In the genomic region with DNA sequence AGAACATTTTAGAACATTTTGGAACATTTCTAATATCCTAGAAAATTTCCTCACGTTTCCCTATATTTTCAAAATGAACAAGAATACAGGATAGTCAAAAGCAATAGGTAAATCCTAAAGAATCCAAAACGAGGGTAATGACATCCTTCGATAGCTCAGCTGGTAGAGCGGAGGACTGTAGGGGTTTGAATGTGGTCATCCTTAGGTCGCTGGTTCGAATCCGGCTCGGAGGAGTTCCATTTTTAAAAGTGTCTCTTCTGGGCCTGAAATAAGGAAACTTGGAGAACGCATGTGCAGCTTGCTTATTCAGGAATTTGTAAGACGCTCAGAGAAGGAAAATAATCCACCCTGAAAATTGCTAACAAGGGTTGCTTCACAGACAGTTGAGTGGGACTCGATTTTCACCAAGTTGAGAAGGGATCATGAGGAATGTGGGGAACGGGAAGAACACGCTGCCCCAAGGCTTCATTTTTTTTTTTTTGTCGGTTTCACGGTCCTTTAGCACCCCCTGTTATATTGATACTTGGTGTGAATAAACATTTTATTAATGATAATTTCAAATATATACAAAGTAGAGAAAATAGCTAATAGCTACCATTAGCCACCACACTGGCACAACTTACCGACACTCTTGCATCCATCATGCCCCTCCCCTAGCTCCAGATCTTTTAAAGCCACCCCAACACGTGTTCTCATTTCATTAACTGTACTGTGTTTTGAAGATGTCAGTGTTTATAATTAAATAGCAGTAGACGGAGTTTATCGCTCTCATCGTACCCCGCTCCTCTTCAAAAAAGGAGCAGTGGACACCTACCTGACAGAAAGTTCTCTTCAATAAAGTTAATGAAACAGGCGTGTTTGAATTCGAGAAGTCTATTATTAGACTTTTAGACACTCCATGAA, we compare ENCODE assay signal across 1 cellular context.
TF ChIP-seq lines count a peak whose summit lies in the region.

No MANE protein-coding gene starts in this region.

TF ChIP-seq in K562, 482 proteins besides CTCF, POLR2A, EP300 and RAD21 (continued from another document and continues in another):
- TF ChIP-seq RBM39 (optimal IDR thresholded peaks at IDR 0.05; ENCODE audit: low read depth, low read length): no peak
- peak; percentile 35; the same call in 1 of the 2 replicates for TF ChIP-seq CHD2 (IDR thresholded peaks at IDR 0.05; ENCODE audit: low read depth, low read length)
- no peak for TF ChIP-seq RFX7 (CRISPR knock-in tag; IDR thresholded peaks at IDR 0.05)
- TF ChIP-seq, protein P1, sequence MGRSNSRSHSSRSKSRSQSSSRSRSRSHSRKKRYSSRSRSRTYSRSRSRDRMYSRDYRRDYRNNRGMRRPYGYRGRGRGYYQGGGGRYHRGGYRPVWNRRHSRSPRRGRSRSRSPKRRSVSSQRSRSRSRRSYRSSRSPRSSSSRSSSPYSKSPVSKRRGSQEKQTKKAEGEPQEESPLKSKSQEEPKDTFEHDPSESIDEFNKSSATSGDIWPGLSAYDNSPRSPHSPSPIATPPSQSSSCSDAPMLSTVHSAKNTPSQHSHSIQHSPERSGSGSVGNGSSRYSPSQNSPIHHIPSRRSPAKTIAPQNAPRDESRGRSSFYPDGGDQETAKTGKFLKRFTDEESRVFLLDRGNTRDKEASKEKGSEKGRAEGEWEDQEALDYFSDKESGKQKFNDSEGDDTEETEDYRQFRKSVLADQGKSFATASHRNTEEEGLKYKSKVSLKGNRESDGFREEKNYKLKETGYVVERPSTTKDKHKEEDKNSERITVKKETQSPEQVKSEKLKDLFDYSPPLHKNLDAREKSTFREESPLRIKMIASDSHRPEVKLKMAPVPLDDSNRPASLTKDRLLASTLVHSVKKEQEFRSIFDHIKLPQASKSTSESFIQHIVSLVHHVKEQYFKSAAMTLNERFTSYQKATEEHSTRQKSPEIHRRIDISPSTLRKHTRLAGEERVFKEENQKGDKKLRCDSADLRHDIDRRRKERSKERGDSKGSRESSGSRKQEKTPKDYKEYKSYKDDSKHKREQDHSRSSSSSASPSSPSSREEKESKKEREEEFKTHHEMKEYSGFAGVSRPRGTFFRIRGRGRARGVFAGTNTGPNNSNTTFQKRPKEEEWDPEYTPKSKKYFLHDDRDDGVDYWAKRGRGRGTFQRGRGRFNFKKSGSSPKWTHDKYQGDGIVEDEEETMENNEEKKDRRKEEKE (IDR thresholded peaks at IDR 0.05; ENCODE audit: borderline replicate concordance in 1 of 2, control insufficient read depth in 1 of 2, low read depth in 2 of 2, low read length in 1 of 2): 0 out of 4 replicates have a peak, but pooled peaks of 1 of the 2 experiments have one; percentile 71
- no peak for TF ChIP-seq ZNF263 (CRISPR knock-in tag; IDR thresholded peaks at IDR 0.05; ENCODE audit: borderline replicate concordance)
- no peak for TF ChIP-seq HINFP (tag; conservative IDR thresholded peaks at IDR 0.05; ENCODE audit: low read depth)
- TF ChIP-seq YY1 (IDR thresholded peaks at IDR 0.05; ENCODE audit: borderline replicate concordance in 1 of 3, control insufficient read depth in 1 of 3, extremely low read depth in 1 of 3, insufficient read depth in 3 of 3, insufficient read length in 1 of 3, insufficient replicate concordance in 2 of 3, low read depth in 1 of 3, low read length in 2 of 3): peak in 1 of 3 experiments; percentile 62
- no peak for TF ChIP-seq NFYB (IDR thresholded peaks at IDR 0.05; ENCODE audit: extremely low read depth, insufficient read length)
- TF ChIP-seq CCNT2 (IDR thresholded peaks at IDR 0.05; ENCODE audit: borderline replicate concordance, extremely low read depth, insufficient read length, low read depth, low read length): no peak
- TF ChIP-seq PHF8 (IDR thresholded peaks at IDR 0.05; ENCODE audit: borderline replicate concordance, low read length): peak; percentile 4; the same call in 1 of the 2 replicates
- TF ChIP-seq ZNF507 (tag; conservative IDR thresholded peaks at IDR 0.05): no peak
- TF ChIP-seq, protein P2, sequence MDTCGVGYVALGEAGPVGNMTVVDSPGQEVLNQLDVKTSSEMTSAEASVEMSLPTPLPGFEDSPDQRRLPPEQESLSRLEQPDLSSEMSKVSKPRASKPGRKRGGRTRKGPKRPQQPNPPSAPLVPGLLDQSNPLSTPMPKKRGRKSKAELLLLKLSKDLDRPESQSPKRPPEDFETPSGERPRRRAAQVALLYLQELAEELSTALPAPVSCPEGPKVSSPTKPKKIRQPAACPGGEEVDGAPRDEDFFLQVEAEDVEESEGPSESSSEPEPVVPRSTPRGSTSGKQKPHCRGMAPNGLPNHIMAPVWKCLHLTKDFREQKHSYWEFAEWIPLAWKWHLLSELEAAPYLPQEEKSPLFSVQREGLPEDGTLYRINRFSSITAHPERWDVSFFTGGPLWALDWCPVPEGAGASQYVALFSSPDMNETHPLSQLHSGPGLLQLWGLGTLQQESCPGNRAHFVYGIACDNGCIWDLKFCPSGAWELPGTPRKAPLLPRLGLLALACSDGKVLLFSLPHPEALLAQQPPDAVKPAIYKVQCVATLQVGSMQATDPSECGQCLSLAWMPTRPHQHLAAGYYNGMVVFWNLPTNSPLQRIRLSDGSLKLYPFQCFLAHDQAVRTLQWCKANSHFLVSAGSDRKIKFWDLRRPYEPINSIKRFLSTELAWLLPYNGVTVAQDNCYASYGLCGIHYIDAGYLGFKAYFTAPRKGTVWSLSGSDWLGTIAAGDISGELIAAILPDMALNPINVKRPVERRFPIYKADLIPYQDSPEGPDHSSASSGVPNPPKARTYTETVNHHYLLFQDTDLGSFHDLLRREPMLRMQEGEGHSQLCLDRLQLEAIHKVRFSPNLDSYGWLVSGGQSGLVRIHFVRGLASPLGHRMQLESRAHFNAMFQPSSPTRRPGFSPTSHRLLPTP (IDR thresholded peaks at IDR 0.05; ENCODE audit: borderline replicate concordance, extremely low read depth, insufficient read length): peak; percentile 90
- no peak for TF ChIP-seq ZNF274 (IDR thresholded peaks at IDR 0.05; ENCODE audit: borderline replicate concordance, low read depth, low read length)
- TF ChIP-seq SIN3B (IDR thresholded peaks at IDR 0.05; ENCODE audit: low read depth): no peak
- no peak for TF ChIP-seq THRAP3 (IDR thresholded peaks at IDR 0.05; ENCODE audit: borderline replicate concordance)
- TF ChIP-seq, protein P3, sequence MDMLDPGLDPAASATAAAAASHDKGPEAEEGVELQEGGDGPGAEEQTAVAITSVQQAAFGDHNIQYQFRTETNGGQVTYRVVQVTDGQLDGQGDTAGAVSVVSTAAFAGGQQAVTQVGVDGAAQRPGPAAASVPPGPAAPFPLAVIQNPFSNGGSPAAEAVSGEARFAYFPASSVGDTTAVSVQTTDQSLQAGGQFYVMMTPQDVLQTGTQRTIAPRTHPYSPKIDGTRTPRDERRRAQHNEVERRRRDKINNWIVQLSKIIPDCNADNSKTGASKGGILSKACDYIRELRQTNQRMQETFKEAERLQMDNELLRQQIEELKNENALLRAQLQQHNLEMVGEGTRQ (CRISPR knock-in tag; IDR thresholded peaks at IDR 0.05): no peak
- peak; percentile 80; the same call in 1 of the 2 replicates for TF ChIP-seq ATF7 (IDR thresholded peaks at IDR 0.05)
- no peak for TF ChIP-seq CBX1 (IDR thresholded peaks at IDR 0.05; ENCODE audit: low read depth)
- no peak for TF ChIP-seq ESRRB (CRISPR knock-in tag; IDR thresholded peaks at IDR 0.05; ENCODE audit: borderline replicate concordance)
- no peak; the same call in 1 of the 2 replicates for TF ChIP-seq MXI1 (IDR thresholded peaks at IDR 0.05; ENCODE audit: low read depth, low read length)
- TF ChIP-seq SAFB (IDR thresholded peaks at IDR 0.05; ENCODE audit: borderline replicate concordance, low read depth, low read length): no peak
- no peak for TF ChIP-seq IFI16 (CRISPR knock-in tag; IDR thresholded peaks at IDR 0.05)
- TF ChIP-seq, protein P4, sequence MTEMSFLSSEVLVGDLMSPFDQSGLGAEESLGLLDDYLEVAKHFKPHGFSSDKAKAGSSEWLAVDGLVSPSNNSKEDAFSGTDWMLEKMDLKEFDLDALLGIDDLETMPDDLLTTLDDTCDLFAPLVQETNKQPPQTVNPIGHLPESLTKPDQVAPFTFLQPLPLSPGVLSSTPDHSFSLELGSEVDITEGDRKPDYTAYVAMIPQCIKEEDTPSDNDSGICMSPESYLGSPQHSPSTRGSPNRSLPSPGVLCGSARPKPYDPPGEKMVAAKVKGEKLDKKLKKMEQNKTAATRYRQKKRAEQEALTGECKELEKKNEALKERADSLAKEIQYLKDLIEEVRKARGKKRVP (CRISPR knock-in tag; IDR thresholded peaks at IDR 0.05): no peak
- no peak for TF ChIP-seq HOMEZ (CRISPR knock-in tag; IDR thresholded peaks at IDR 0.05)
- TF ChIP-seq MBD2 (IDR thresholded peaks at IDR 0.05; ENCODE audit: borderline replicate concordance, low read depth): no peak
- TF ChIP-seq ZNF699 (CRISPR knock-in tag; IDR thresholded peaks at IDR 0.05; ENCODE audit: insufficient replicate concordance): no peak
- TF ChIP-seq ZNF197 (CRISPR knock-in tag; IDR thresholded peaks at IDR 0.05; ENCODE audit: low read depth): peak; percentile 68; the same call in 1 of the 2 replicates
- TF ChIP-seq MAFG (tag; conservative IDR thresholded peaks at IDR 0.05): peak; percentile 28; the same call in 1 of the 2 replicates
- no peak for TF ChIP-seq PBX2 (CRISPR knock-in tag; IDR thresholded peaks at IDR 0.05; ENCODE audit: low read depth)
- no peak for TF ChIP-seq PBX2 (tag; conservative IDR thresholded peaks at IDR 0.05; ENCODE audit: low read depth)
- no peak for TF ChIP-seq CTCFL (IDR thresholded peaks at IDR 0.05; ENCODE audit: borderline replicate concordance, insufficient read depth, low read depth, low read length, poor library complexity, severe bottlenecking)
- TF ChIP-seq ZKSCAN3 (CRISPR knock-in tag; IDR thresholded peaks at IDR 0.05): no peak
- no peak; the same call in 1 of the 2 replicates for TF ChIP-seq HCFC1 (IDR thresholded peaks at IDR 0.05; ENCODE audit: low read depth, low read length)
- TF ChIP-seq, protein P5, sequence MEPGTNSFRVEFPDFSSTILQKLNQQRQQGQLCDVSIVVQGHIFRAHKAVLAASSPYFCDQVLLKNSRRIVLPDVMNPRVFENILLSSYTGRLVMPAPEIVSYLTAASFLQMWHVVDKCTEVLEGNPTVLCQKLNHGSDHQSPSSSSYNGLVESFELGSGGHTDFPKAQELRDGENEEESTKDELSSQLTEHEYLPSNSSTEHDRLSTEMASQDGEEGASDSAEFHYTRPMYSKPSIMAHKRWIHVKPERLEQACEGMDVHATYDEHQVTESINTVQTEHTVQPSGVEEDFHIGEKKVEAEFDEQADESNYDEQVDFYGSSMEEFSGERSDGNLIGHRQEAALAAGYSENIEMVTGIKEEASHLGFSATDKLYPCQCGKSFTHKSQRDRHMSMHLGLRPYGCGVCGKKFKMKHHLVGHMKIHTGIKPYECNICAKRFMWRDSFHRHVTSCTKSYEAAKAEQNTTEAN (CRISPR knock-in tag; IDR thresholded peaks at IDR 0.05): no peak
- no peak for TF ChIP-seq BRF1 (IDR thresholded peaks at IDR 0.05; ENCODE audit: borderline replicate concordance, extremely low read depth, insufficient read length)
- 0 out of 2 replicates have a peak, but pooled peaks have one; percentile 13 for TF ChIP-seq RNF2 (IDR thresholded peaks at IDR 0.05)
- TF ChIP-seq MECOM (CRISPR knock-in tag; IDR thresholded peaks at IDR 0.05): no peak
- TF ChIP-seq HMG20B (CRISPR knock-in tag; IDR thresholded peaks at IDR 0.05): no peak
- TF ChIP-seq PHB (CRISPR knock-in tag; IDR thresholded peaks at IDR 0.05): no peak
- no peak for TF ChIP-seq TGIF2 (CRISPR knock-in tag; IDR thresholded peaks at IDR 0.05)
